In the genomic region with DNA sequence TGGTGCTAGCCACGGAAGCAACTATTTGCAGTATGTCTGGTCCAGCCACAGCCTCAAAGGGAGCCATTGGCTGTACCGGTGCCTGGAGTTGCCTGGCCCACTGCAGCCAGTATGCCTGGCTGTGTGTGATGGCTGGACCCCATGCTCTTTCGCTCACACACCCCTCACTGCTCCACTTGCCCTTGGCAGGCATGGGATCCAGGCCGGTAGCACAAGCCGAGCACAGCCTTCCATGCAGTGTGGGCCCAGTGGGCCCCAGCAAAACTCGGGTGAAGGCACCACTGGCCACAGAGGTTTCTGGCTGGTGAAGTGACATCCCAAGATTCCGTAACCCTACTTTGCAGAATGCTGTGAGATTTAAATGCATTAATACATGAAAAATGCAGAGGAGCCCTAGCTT, we compare ENCODE assay signal across 39 cellular contexts.
"Had no signal": no experiment of that assay in that cellular context is flagged by ENCODE, and none has a peak within 500 bp of the region (broad histone marks: within the 10 kb centered on the region; RNA-seq: fewer than 3 reads in every experiment).

No MANE protein-coding gene starts in this region.

- H3K36me3 ChIP-seq: adrenal gland, ascending aorta, cardiac muscle cell had no signal

- H3K27ac ChIP-seq: adrenal gland, ascending aorta, cardiac muscle cell, VCaP had no signal

- H3K27ac Mint-ChIP-seq: activated B cell treated with CpG ODN at 0.5 μM for 24 hours; activated CD4-positive, alpha-beta memory T cell treated with anti-CD3 and anti-CD28 coated beads for 36 hours; activated CD4-positive, alpha-beta T cell treated with anti-CD3 and anti-CD28 coated beads, Interleukin-2, amount 10 ng/mL, durations not matched to agents 24 days and 14 days; activated CD8-positive, alpha-beta T cell treated with anti-CD3 and anti-CD28 coated beads for 36 hours; activated naive CD4-positive, alpha-beta T cell treated with anti-CD3 and anti-CD28 coated beads for 36 hours; activated naive CD4-positive, alpha-beta T cell treated with anti-CD3 and anti-CD28 coated beads, Interleukin-2, amount 50 U/mL, for 72 hours; activated naive CD8-positive, alpha-beta T cell treated with anti-CD3 and anti-CD28 coated beads for 36 hours; activated T-cell treated with anti-CD3 and anti-CD28 coated beads, Interleukin-2, amount 50 U/mL, for 72 hours; activated T-helper 1 cell treated with anti-CD3 and anti-CD28 coated beads, Interleukin-12 subunit alpha, Interleukin-12 subunit beta, Interleukin-2, Interleukin-4 antibody, amounts not matched to agents 30 ng/mL and 10 ng/mL and 1 ng/mL, durations not matched to agents 14 hours and 24 hours and 36 hours; activated T-helper 17 cell treated with anti-CD3 and anti-CD28 coated beads, Interleukin-2, amount 50 U/mL, for 72 hours; brain; T-helper 1 cell treated with Interleukin-12 subunit alpha and Interleukin-12 subunit beta and Interleukin-4 antibody, amounts not matched to agents 30 μg/mL and 1 μg/mL, for 36 hours; T-helper 2 cell treated with Interferon-gamma antibody and Interleukin-4, amounts not matched to agents 5 μg/mL and 100 μg/mL, for 36 hours had no signal

- H3K4me1 Mint-ChIP-seq: activated B cell treated with CpG ODN at 0.5 μM for 24 hours; activated CD4-positive, alpha-beta T cell treated with anti-CD3 and anti-CD28 coated beads, Interleukin-2, amount 10 ng/mL, durations not matched to agents 24 days and 14 days; activated naive CD8-positive, alpha-beta T cell treated with anti-CD3 and anti-CD28 coated beads for 36 hours; activated T-helper 17 cell treated with anti-CD3 and anti-CD28 coated beads, Interleukin-2, amount 50 U/mL, for 72 hours; central memory CD8-positive, alpha-beta T cell had no signal

- H3K9me3 ChIP-seq: adrenal gland, ascending aorta had no signal

- H3K4me3 Mint-ChIP-seq: activated B cell treated with CpG ODN at 0.5 μM for 24 hours; activated CD4-positive, alpha-beta memory T cell treated with anti-CD3 and anti-CD28 coated beads for 36 hours; activated CD4-positive, alpha-beta T cell treated with anti-CD3 and anti-CD28 coated beads, Interleukin-2, amount 10 ng/mL, durations not matched to agents 24 days and 14 days; activated CD8-positive, alpha-beta T cell treated with anti-CD3 and anti-CD28 coated beads for 36 hours; activated naive CD4-positive, alpha-beta T cell treated with anti-CD3 and anti-CD28 coated beads for 36 hours; activated naive CD8-positive, alpha-beta T cell treated with anti-CD3 and anti-CD28 coated beads for 36 hours; activated T-cell treated with anti-CD3 and anti-CD28 coated beads, Interleukin-2, amount 50 U/mL, for 4 hours; activated T-cell treated with anti-CD3 and anti-CD28 coated beads, Interleukin-2, amount 50 U/mL, for 72 hours; activated T-helper 1 cell treated with anti-CD3 and anti-CD28 coated beads, Interleukin-12 subunit alpha, Interleukin-12 subunit beta, Interleukin-2, Interleukin-4 antibody, amounts not matched to agents 30 ng/mL and 10 ng/mL and 1 ng/mL, durations not matched to agents 14 hours and 24 hours and 36 hours; activated T-helper 17 cell treated with anti-CD3 and anti-CD28 coated beads, Interleukin-2, amount 50 U/mL, for 72 hours; central memory CD8-positive, alpha-beta T cell; T-helper 1 cell treated with Interleukin-12 subunit alpha and Interleukin-12 subunit beta and Interleukin-4 antibody, amounts not matched to agents 30 μg/mL and 1 μg/mL, for 36 hours; T-helper 2 cell treated with Interferon-gamma antibody and Interleukin-4, amounts not matched to agents 5 μg/mL and 100 μg/mL, for 36 hours had no signal

- FAIRE-seq: bronchial epithelial cell, TTC549 had no signal

- H3K27me3 Mint-ChIP-seq: activated B cell treated with CpG ODN at 0.5 μM for 24 hours; activated CD4-positive, alpha-beta memory T cell treated with anti-CD3 and anti-CD28 coated beads for 36 hours; activated CD4-positive, alpha-beta T cell treated with anti-CD3 and anti-CD28 coated beads, Interleukin-2, amount 10 ng/mL, durations not matched to agents 24 days and 14 days; activated T-helper 17 cell treated with anti-CD3 and anti-CD28 coated beads, Interleukin-2, amount 50 U/mL, for 72 hours had no signal

- H3K4me3 ChIP-seq: adrenal gland, ascending aorta, cardiac muscle cell had no signal

- H3K9me3 Mint-ChIP-seq: activated CD4-positive, alpha-beta memory T cell treated with anti-CD3 and anti-CD28 coated beads for 36 hours; activated CD4-positive, alpha-beta T cell treated with anti-CD3 and anti-CD28 coated beads, Interleukin-2, amount 10 ng/mL, durations not matched to agents 24 days and 14 days; activated CD8-positive, alpha-beta T cell treated with anti-CD3 and anti-CD28 coated beads for 36 hours; activated naive CD8-positive, alpha-beta T cell treated with anti-CD3 and anti-CD28 coated beads for 36 hours; activated T-cell treated with anti-CD3 and anti-CD28 coated beads, Interleukin-2, amount 50 U/mL, for 4 hours; activated T-cell treated with anti-CD3 and anti-CD28 coated beads, Interleukin-2, amount 50 U/mL, for 72 hours; activated T-helper 1 cell treated with anti-CD3 and anti-CD28 coated beads, Interleukin-12 subunit alpha, Interleukin-12 subunit beta, Interleukin-2, Interleukin-4 antibody, amounts not matched to agents 30 ng/mL and 10 ng/mL and 1 ng/mL, durations not matched to agents 14 hours and 24 hours and 36 hours; activated T-helper 17 cell treated with anti-CD3 and anti-CD28 coated beads, Interleukin-2, amount 50 U/mL, for 72 hours; central memory CD8-positive, alpha-beta T cell; T-helper 1 cell treated with Interleukin-12 subunit alpha and Interleukin-12 subunit beta and Interleukin-4 antibody, amounts not matched to agents 30 μg/mL and 1 μg/mL, for 36 hours; T-helper 2 cell treated with Interferon-gamma antibody and Interleukin-4, amounts not matched to agents 5 μg/mL and 100 μg/mL, for 36 hours had no signal

- DNase-seq: activated B cell treated with CpG ODN at 0.5 μM for 24 hours; activated CD4-positive, alpha-beta memory T cell treated with anti-CD3 and anti-CD28 coated beads for 36 hours; activated CD4-positive, alpha-beta T cell treated with anti-CD3 and anti-CD28 coated beads for 4 hours; activated CD4-positive, alpha-beta T cell treated with anti-CD3 and anti-CD28 coated beads, Interleukin-2, amount 10 ng/mL, durations not matched to agents 24 days and 14 days; activated CD4-positive, alpha-beta T cell treated with anti-CD3 and anti-CD28 coated beads, Interleukin-2, amount 50 U/mL, for 1 hour; activated CD4-positive, alpha-beta T cell treated with anti-CD3 and anti-CD28 coated beads, Interleukin-2, amount 50 U/mL, for 4 hours; activated CD4-positive, CD25-positive, alpha-beta regulatory T cell treated with anti-CD3 and anti-CD28 coated beads, Interleukin-2, amount 50 U/mL, for 72 hours; activated CD8-positive, alpha-beta memory T cell treated with anti-CD3 and anti-CD28 coated beads, Interleukin-2, amount 50 U/mL, for 4 hours; activated CD8-positive, alpha-beta T cell treated with anti-CD3 and anti-CD28 coated beads for 36 hours; activated effector memory CD4-positive, alpha-beta T cell treated with anti-CD3 and anti-CD28 coated beads, Interleukin-2, amount 50 U/mL, for 16 hours; activated gamma-delta T cell treated with Interleukin-2 at 50 U/mL for 16 hours; activated naive CD4-positive, alpha-beta T cell; activated naive CD4-positive, alpha-beta T cell treated with anti-CD3 and anti-CD28 coated beads for 36 hours; activated naive CD4-positive, alpha-beta T cell treated with anti-CD3 and anti-CD28 coated beads, Interleukin-2, amount 50 U/mL, for 16 hours; activated naive CD8-positive, alpha-beta T cell treated with anti-CD3 and anti-CD28 coated beads for 36 hours; activated T-cell treated with anti-CD3 and anti-CD28 coated beads for 4 hours; activated T-cell treated with anti-CD3 and anti-CD28 coated beads, Interleukin-2, amount 50 U/mL, for 1 hour; activated T-cell treated with anti-CD3 and anti-CD28 coated beads, Interleukin-2, amount 50 U/mL, for 4 hours; activated T-cell treated with anti-CD3 and anti-CD28 coated beads, Interleukin-2, amount 50 U/mL, for 72 hours; adrenal gland; amniotic stem cell; anterior cingulate cortex; caudate nucleus; cerebellar nuclear complex; T-helper 1 cell; T-helper 2 cell; T-helper 9 cell had no signal

- H3K4me1 ChIP-seq: adrenal gland, ascending aorta had no signal

- H3K36me3 Mint-ChIP-seq: activated CD4-positive, alpha-beta memory T cell treated with anti-CD3 and anti-CD28 coated beads for 36 hours; activated naive CD8-positive, alpha-beta T cell treated with anti-CD3 and anti-CD28 coated beads for 36 hours had no signal

- H3K27me3 ChIP-seq: adrenal gland, ascending aorta, cardiac muscle cell had no signal
